ENCODE assay signal across 8 cellular contexts in the genomic region with DNA sequence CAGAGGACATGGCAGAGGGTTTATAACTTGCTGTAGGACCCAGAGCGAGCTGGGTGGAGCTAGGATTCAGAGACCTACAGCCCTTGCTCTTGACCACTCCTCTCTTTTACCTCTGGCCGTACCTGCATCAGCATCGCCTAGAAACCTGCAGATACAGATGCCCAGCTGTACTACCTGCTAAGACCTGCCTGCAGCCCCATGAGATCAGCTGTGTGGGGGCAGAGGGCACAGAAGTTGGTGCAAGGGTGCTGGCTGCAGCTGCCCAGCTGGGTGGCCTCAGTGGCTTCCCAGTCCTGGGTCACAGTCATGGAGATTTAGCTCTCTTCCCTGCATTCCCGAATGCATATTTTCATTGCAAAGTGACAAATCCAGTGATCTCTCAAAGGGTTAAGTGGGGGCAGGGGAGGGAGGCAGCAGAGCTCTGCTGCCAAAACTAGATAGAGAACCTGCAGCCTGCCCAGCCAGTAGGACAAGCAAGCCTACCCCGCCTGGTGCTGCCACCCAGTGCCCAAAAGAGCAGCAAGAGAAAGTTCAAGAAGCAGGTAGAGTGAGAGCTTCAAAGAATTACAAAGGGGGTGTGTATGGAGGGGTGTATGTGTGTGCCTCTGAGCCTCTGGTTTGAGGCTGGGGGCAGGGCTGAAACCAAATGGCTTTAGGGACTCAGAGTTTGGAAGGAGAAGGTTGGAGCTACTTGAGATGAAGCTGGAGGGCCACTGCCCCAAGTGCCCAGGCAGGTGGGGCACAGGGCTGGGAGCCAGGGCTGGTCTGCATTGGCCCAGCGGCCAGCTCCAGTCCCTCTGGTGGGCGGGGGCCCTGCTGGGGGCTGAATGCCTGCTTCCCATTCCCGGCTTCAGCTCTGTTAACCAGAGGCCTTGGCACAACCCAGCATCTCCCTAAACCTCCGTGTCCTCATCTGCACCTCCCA.
A peak's percentile ranks its signal among the peaks of the same experiment; 100 is the strongest.
DNase-seq lines count a peak whose midpoint lies in the region; ATAC-seq and TF ChIP-seq lines count a peak whose summit lies in the region.

No MANE protein-coding gene starts in this region.

- DNase-seq in GM10266 (ENCODE audit: extremely low spot score) = no peak
- DNase-seq in SW480 (ENCODE audit: low spot score) = peak; percentile 30
- peak; percentile 20 for DNase-seq in glomerular visceral epithelial cell (ENCODE audit: extremely low spot score)
- DNase-seq in COLO829 (ENCODE audit: low spot score) = no peak
- DNase-seq in HCEC 1CT = no peak
- DNase-seq in dedifferentiated amniotic fluid mesenchymal stem cell (ENCODE audit: extremely low spot score) = no peak

- TF ChIP-seq CTCF in 22Rv1 (IDR thresholded peaks at IDR 0.05) (peak; percentile 75), GM10266 (IDR thresholded peaks at IDR 0.05; ENCODE audit: control insufficient read depth, insufficient read depth, low read depth, missing control alignments) (peak; percentile 34)

- no peak overlapping the region for H3K27ac ChIP-seq in 22Rv1

- no peak for ATAC-seq in GM18867 (IDR thresholded peaks at IDR 0.05; ENCODE audit: unreplicated experiment)

Comparison
In these comparisons a context has a peak if more than half of its experiments do, and no peak if none do; other contexts are left out.
1. DNase-seq: peak in SW480 (single experiment) and glomerular visceral epithelial cell (single experiment); none in GM10266 (single experiment), COLO829 (single experiment), HCEC 1CT (single experiment) and dedifferentiated amniotic fluid mesenchymal stem cell (single experiment).